In the genomic region with DNA sequence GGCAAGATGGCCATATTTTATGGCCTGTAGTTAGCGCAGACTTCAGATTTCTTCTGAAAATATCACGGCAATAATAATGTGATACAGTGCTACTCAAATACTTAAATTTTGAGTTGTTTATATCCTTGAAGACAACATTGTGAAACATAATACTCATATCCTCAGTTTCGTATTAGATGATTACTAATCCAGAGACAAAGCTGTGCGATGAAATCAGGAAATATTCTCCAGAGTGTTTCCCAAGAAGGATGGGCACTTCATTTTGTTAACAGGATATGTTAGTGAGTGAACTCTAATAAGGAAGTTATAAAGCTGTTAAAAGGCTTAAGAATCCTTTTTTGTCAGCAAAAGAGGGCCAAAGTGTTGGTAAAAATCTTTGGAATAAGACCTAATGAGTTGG, we compare ENCODE assay signal across 9 cellular contexts. TPM values are rescaled to one million over a fixed set of nuclear protein-coding genes. Genes with fewer than 3 reads are reported as not detected.
DNase-seq lines count a peak whose midpoint lies in the region; ATAC-seq and TF ChIP-seq lines count a peak whose summit lies in the region.
"Had no signal": no experiment of that assay in that cellular context is flagged by ENCODE, and none has a peak within 500 bp of the region (broad histone marks: within the 10 kb centered on the region; RNA-seq: fewer than 3 reads in every experiment).

No MANE protein-coding gene starts in this region.

- no peak overlapping the region for H3K4me3 ChIP-seq in right atrium auricular region
- H3K4me3 ChIP-seq in cardiac fibroblast (replicated peaks in 1 of 2; ENCODE audit: low read depth in 2 of 2, low read length in 2 of 2) = no peak overlapping the region
- peak overlapping the region in 1 of 2 donors; percentile 5 for H3K4me3 ChIP-seq in mucosa of rectum (ENCODE audit: low read length in 2 of 2)
- H3K4me3 ChIP-seq in urinary bladder (ENCODE audit: low read depth, low read length) = no peak overlapping the region

- H3K9me3 ChIP-seq in right atrium auricular region (no peaks in the 10 kb centered on the region), mucosa of rectum (ENCODE audit: control insufficient read depth in 2 of 2, low read length in 2 of 2) (no peaks in the 10 kb centered on the region)

- ATAC-seq in HG03095 (IDR thresholded peaks at IDR 0.05; ENCODE audit: unreplicated experiment) = no peak
- no peak for ATAC-seq in GM19463 (IDR thresholded peaks at IDR 0.05; ENCODE audit: unreplicated experiment)
- ATAC-seq in GM19328 (IDR thresholded peaks at IDR 0.05; ENCODE audit: unreplicated experiment) = no peak

- intact Hi-C loops in cardiac septum (cut with DNase I) = no loop called here

- DNase-seq in right atrium auricular region (ENCODE audit: low spot score) (no peak), cardiac septum (ENCODE audit: low spot score) (no peak), cardiac fibroblast (ENCODE audit: low read depth in 2 of 2) (peak; percentile 56 to 82)
- DNase-seq: amniotic stem cell had no signal

- H3K4me1 ChIP-seq in right atrium auricular region = peaks cover 0 to 26% of the 10 kb centered on the region in 2 donors
- peaks cover 18 to 20% of the 10 kb centered on the region in 2 donors for H3K4me1 ChIP-seq in mucosa of rectum (ENCODE audit: control insufficient read depth in 2 of 2, insufficient read depth in 2 of 2, low read length in 2 of 2)
- H3K4me1 ChIP-seq in urinary bladder (ENCODE audit: insufficient read depth) = no peaks in the 10 kb centered on the region

- TF ChIP-seq CTCF in right atrium auricular region (IDR thresholded peaks at IDR 0.05) (no peak), cardiac fibroblast (IDR thresholded peaks at IDR 0.05; ENCODE audit: low read depth, low read length) (no peak)

- H3K9ac ChIP-seq in mucosa of rectum (ENCODE audit: low read depth in 1 of 2, low read length in 2 of 2) = peak overlapping the region; percentile 20 to 27

- H3K27me3 ChIP-seq in right atrium auricular region (no peaks in the 10 kb centered on the region), mucosa of rectum (ENCODE audit: control insufficient read depth in 2 of 2, insufficient read depth in 2 of 2, low read length in 2 of 2) (no peaks in the 10 kb centered on the region)

- H3K36me3 ChIP-seq in right atrium auricular region = no peaks in the 10 kb centered on the region
- H3K36me3 ChIP-seq in mucosa of rectum (ENCODE audit: control insufficient read depth in 2 of 2, insufficient read depth in 2 of 2, low read length in 2 of 2) = no peaks in the 10 kb centered on the region
- H3K36me3 ChIP-seq in urinary bladder (ENCODE audit: insufficient read depth) = no peaks in the 10 kb centered on the region

- WGBS in urinary bladder = 44% methylated on average over 4 of the region's 4 CpGs

- H3K27ac ChIP-seq in right atrium auricular region (peak overlapping the region; percentile 50 to 73), mucosa of rectum (ENCODE audit: low read depth in 2 of 2, low read length in 2 of 2) (peak overlapping the region; percentile 46 to 71), urinary bladder (ENCODE audit: low read depth) (peak overlapping the region; percentile 70)

RNA-seq across cellular contexts. Expression of a gene that starts 4.0 kb away (rescaled TPM):
- total RNA-seq in right atrium auricular region = 10 to 100 TPM; 14.6 to 17.6 TPM
- 10.5 TPM for total RNA-seq in cardiac septum
- 19.5 TPM for total RNA-seq in urinary bladder
- polyA plus RNA-seq in urinary bladder = 29.2 TPM

RNA-seq across cellular contexts. Expression of a gene that starts 49.9 kb away (rescaled TPM):
- total RNA-seq in right atrium auricular region (10 to 100 TPM in 1 of 2 donors, 1 to 10 TPM in 1; 9.2 to 15.5 TPM), cardiac septum (11.9 TPM), urinary bladder (17.6 TPM)
- 25.6 TPM for polyA plus RNA-seq in urinary bladder

Comparison
In these comparisons a context has a peak if more than half of its experiments do, and no peak if none do; other contexts are left out.
1. DNase-seq: peak in cardiac fibroblast (2 of 2); none in right atrium auricular region (single experiment) and cardiac septum (single experiment).
2. Peak in every context shown above with its lines, with median percentiles within 50 percentile points of each other: H3K27ac ChIP-seq.